11 cellular contexts compared by ENCODE assay signal in the genomic region with DNA sequence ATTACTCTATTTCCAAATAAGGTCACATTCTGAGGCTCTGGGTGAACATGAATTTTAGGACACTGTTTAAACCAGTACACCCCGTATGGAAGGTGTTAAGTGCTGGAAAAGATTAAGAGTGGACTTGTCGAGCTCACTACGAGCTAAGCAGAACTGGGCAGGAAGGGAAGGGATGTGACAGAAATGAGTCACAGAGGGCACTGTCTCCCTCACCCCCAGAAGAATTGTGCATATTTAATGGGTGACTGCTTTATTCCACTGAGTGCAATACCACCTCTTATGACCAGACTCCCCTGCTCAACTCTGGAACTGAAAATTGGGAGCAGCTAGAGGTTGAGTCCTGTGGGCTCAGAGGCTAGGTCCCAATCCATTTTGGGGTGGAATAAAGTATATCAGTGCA.
DNase-seq lines count a peak whose midpoint lies in the region.
"Had no signal": no experiment of that assay in that cellular context is flagged by ENCODE, and none has a peak within 500 bp of the region (broad histone marks: within the 10 kb centered on the region; RNA-seq: fewer than 3 reads in every experiment).

No MANE protein-coding gene starts in this region.

- H3K4me3 Mint-ChIP-seq in activated CD4-positive, alpha-beta T cell treated with anti-CD3 and anti-CD28 coated beads, Interleukin-2, amount 10 ng/mL, durations not matched to agents 24 days and 14 days, result no peak overlapping the region
- no peak overlapping the region for H3K4me3 Mint-ChIP-seq in activated T-helper 2 cell treated with anti-CD3 and anti-CD28 coated beads, Interferon-gamma antibody, Interleukin-2, Interleukin-4, amounts not matched to agents 10 μg/mL and 5 μg/mL and 100 μg/mL, durations not matched to agents 14 hours and 24 hours and 36 hours (ENCODE audit: low read depth)

- intact Hi-C loops in activated CD4-positive, alpha-beta T cell treated with anti-CD3 and anti-CD28 coated beads, Interleukin-2, amount 10 ng/mL, durations not matched to agents 24 days and 14 days (cut with micrococcal nuclease), result no loop called here
- intact Hi-C loops in activated T-helper 2 cell treated with anti-CD3 and anti-CD28 coated beads, Interferon-gamma antibody, Interleukin-2, Interleukin-4, amounts not matched to agents 10 μg/mL and 5 μg/mL and 100 μg/mL, durations not matched to agents 14 hours and 24 hours and 36 hours (cut with micrococcal nuclease), result no loop called here

- H3K27ac Mint-ChIP-seq in activated CD4-positive, alpha-beta T cell treated with anti-CD3 and anti-CD28 coated beads, Interleukin-2, amount 10 ng/mL, durations not matched to agents 24 days and 14 days, result peak overlapping the region; percentile 75
- H3K27ac Mint-ChIP-seq in activated T-helper 2 cell treated with anti-CD3 and anti-CD28 coated beads, Interferon-gamma antibody, Interleukin-2, Interleukin-4, amounts not matched to agents 10 μg/mL and 5 μg/mL and 100 μg/mL, durations not matched to agents 14 hours and 24 hours and 36 hours, result no peak overlapping the region

- no peaks in the 10 kb centered on the region for H3K27me3 Mint-ChIP-seq in activated CD4-positive, alpha-beta T cell treated with anti-CD3 and anti-CD28 coated beads, Interleukin-2, amount 10 ng/mL, durations not matched to agents 24 days and 14 days
- peaks cover 2% of the 10 kb centered on the region for H3K27me3 Mint-ChIP-seq in activated T-helper 2 cell treated with anti-CD3 and anti-CD28 coated beads, Interferon-gamma antibody, Interleukin-2, Interleukin-4, amounts not matched to agents 10 μg/mL and 5 μg/mL and 100 μg/mL, durations not matched to agents 14 hours and 24 hours and 36 hours (ENCODE audit: low read depth)

- DNase-seq in Caki2 (ENCODE audit: low read depth), result peak; percentile 59
- DNase-seq in HCEC 1CT, result peak; percentile 42
- DNase-seq in activated CD4-positive, alpha-beta T cell treated with anti-CD3 and anti-CD28 coated beads, Interleukin-2, amount 10 ng/mL, durations not matched to agents 24 days and 14 days, result no peak
- peak; percentile 72 for DNase-seq in kidney tubule cell (ENCODE audit: low spot score)
- DNase-seq in activated T-helper 2 cell treated with anti-CD3 and anti-CD28 coated beads, Interferon-gamma antibody, Interleukin-2, Interleukin-4, amounts not matched to agents 10 μg/mL and 5 μg/mL and 100 μg/mL, durations not matched to agents 14 hours and 24 hours and 36 hours (ENCODE audit: low spot score), result no peak
- DNase-seq in dedifferentiated amniotic fluid mesenchymal stem cell (ENCODE audit: extremely low spot score), result no peak
- DNase-seq in GM19238 (ENCODE audit: insufficient read length, low spot score), result no peak
- DNase-seq: mammary epithelial cell, NCI-H1105, NCI-H226, OCI-M1 had no signal

- H3K9me3 Mint-ChIP-seq in activated CD4-positive, alpha-beta T cell treated with anti-CD3 and anti-CD28 coated beads, Interleukin-2, amount 10 ng/mL, durations not matched to agents 24 days and 14 days, result peaks cover 6% of the 10 kb centered on the region
- H3K9me3 Mint-ChIP-seq in activated T-helper 2 cell treated with anti-CD3 and anti-CD28 coated beads, Interferon-gamma antibody, Interleukin-2, Interleukin-4, amounts not matched to agents 10 μg/mL and 5 μg/mL and 100 μg/mL, durations not matched to agents 14 hours and 24 hours and 36 hours, result peaks cover 5% of the 10 kb centered on the region

- peaks cover 34% of the 10 kb centered on the region for H3K4me1 Mint-ChIP-seq in activated CD4-positive, alpha-beta T cell treated with anti-CD3 and anti-CD28 coated beads, Interleukin-2, amount 10 ng/mL, durations not matched to agents 24 days and 14 days
- H3K4me1 Mint-ChIP-seq in activated T-helper 2 cell treated with anti-CD3 and anti-CD28 coated beads, Interferon-gamma antibody, Interleukin-2, Interleukin-4, amounts not matched to agents 10 μg/mL and 5 μg/mL and 100 μg/mL, durations not matched to agents 14 hours and 24 hours and 36 hours (ENCODE audit: low read depth), result peaks cover 41% of the 10 kb centered on the region

- H3K36me3 Mint-ChIP-seq in activated CD4-positive, alpha-beta T cell treated with anti-CD3 and anti-CD28 coated beads, Interleukin-2, amount 10 ng/mL, durations not matched to agents 24 days and 14 days (ENCODE audit: low read depth), result peaks cover 2% of the 10 kb centered on the region
- H3K36me3 Mint-ChIP-seq in activated T-helper 2 cell treated with anti-CD3 and anti-CD28 coated beads, Interferon-gamma antibody, Interleukin-2, Interleukin-4, amounts not matched to agents 10 μg/mL and 5 μg/mL and 100 μg/mL, durations not matched to agents 14 hours and 24 hours and 36 hours (ENCODE audit: low read depth), result peaks cover 4% of the 10 kb centered on the region

- in situ Hi-C loops in Caki2 (cut with HindIII; ENCODE audit: low pct_unique_long_range_greater_than_20kb, low sequenced_read_pairs), result no loop called here

Comparison
In these comparisons a context has a peak if more than half of its experiments do, and no peak if none do; other contexts are left out.
1. DNase-seq: peak in Caki2 (single experiment), HCEC 1CT (single experiment) and kidney tubule cell (single experiment); none in activated CD4-positive, alpha-beta T cell treated with anti-CD3 and anti-CD28 coated beads, Interleukin-2, amount 10 ng/mL, durations not matched to agents 24 days and 14 days (single experiment), activated T-helper 2 cell treated with anti-CD3 and anti-CD28 coated beads, Interferon-gamma antibody, Interleukin-2, Interleukin-4, amounts not matched to agents 10 μg/mL and 5 μg/mL and 100 μg/mL, durations not matched to agents 14 hours and 24 hours and 36 hours (single experiment), dedifferentiated amniotic fluid mesenchymal stem cell (single experiment) and GM19238 (single experiment).